ENCODE assay signal across 2 cellular contexts in the genomic region with DNA sequence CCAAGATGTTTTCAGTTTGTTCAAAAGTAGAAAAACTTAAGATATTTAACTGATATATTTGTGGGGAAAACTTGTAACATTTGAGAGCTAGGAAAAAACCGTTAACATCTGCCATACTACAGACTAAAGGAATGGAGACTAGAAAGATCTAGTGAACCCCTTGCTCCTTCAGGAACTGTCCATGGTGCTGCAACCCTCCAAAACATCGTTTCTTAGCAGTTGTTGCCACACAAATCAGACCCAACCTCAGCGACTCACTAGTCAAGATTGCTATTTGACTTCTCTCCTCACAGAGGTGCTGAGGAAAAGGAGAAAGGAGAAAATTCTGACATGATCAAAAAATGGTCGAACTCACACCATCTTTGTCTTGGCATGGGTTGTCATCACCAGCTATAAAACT.
TF ChIP-seq lines count a peak whose summit lies in the region.

No MANE protein-coding gene starts in this region.

TF ChIP-seq in H1, 55 proteins besides CTCF, POLR2A, EP300 and RAD21:
- no peak for TF ChIP-seq TAF1 (IDR thresholded peaks at IDR 0.05; ENCODE audit: low read depth, low read length)
- no peak for TF ChIP-seq CTBP2 (IDR thresholded peaks at IDR 0.05; ENCODE audit: borderline replicate concordance, insufficient read depth, insufficient read length, low read length)
- TF ChIP-seq CEBPB (IDR thresholded peaks at IDR 0.05; ENCODE audit: low read depth, low read length), result peak; percentile 52; the same call in 1 of the 2 replicates
TF ChIP-seq in H1: peak in this region for 1.

TF ChIP-seq in neural cell, 6 proteins besides CTCF, POLR2A, EP300 and RAD21:
- TF ChIP-seq, protein P1, sequence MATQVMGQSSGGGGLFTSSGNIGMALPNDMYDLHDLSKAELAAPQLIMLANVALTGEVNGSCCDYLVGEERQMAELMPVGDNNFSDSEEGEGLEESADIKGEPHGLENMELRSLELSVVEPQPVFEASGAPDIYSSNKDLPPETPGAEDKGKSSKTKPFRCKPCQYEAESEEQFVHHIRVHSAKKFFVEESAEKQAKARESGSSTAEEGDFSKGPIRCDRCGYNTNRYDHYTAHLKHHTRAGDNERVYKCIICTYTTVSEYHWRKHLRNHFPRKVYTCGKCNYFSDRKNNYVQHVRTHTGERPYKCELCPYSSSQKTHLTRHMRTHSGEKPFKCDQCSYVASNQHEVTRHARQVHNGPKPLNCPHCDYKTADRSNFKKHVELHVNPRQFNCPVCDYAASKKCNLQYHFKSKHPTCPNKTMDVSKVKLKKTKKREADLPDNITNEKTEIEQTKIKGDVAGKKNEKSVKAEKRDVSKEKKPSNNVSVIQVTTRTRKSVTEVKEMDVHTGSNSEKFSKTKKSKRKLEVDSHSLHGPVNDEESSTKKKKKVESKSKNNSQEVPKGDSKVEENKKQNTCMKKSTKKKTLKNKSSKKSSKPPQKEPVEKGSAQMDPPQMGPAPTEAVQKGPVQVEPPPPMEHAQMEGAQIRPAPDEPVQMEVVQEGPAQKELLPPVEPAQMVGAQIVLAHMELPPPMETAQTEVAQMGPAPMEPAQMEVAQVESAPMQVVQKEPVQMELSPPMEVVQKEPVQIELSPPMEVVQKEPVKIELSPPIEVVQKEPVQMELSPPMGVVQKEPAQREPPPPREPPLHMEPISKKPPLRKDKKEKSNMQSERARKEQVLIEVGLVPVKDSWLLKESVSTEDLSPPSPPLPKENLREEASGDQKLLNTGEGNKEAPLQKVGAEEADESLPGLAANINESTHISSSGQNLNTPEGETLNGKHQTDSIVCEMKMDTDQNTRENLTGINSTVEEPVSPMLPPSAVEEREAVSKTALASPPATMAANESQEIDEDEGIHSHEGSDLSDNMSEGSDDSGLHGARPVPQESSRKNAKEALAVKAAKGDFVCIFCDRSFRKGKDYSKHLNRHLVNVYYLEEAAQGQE (IDR thresholded peaks at IDR 0.05; ENCODE audit: borderline replicate concordance), result peak; percentile 20
- no peak for TF ChIP-seq SMC3 (conservative IDR thresholded peaks at IDR 0.05; ENCODE audit: poor library complexity)
